ENCODE assay signal across 17 cellular contexts in the genomic region with DNA sequence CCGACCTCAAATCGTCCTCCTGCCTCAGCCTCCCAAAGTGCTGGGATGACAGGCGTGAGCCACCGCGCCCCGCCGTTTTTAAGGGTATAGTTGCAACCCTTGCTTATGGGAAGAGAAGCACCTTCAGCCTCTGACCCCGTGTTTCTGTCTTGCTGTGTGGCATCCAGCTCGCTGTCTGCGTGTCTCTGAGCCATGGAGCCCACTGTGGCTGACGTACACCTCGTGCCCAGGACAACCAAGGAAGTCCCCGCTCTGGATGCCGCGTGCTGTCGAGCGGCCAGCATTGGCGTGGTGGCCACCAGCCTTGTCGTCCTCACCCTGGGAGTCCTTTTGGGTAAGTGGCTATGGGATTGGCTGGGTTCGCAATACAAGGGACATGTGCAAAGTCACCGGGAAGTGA. TPM values are rescaled to one million over a fixed set of nuclear protein-coding genes. Genes with fewer than 3 reads are reported as not detected.
DNase-seq lines count a peak whose midpoint lies in the region; ATAC-seq, FAIRE-seq and TF ChIP-seq lines count a peak whose summit lies in the region.
"Had no signal": no experiment of that assay in that cellular context is flagged by ENCODE, and none has a peak within 500 bp of the region (broad histone marks: within the 10 kb centered on the region; RNA-seq: fewer than 3 reads in every experiment).

No MANE protein-coding gene starts in this region.

- no peak overlapping the region for H2AFZ ChIP-seq in HepG2 (ENCODE audit: low read length)
- 0 out of 2 replicates have a peak overlapping the region, but pooled peaks have one; percentile 44 for H2AFZ ChIP-seq in H1 (ENCODE audit: low read length)
- no peak overlapping the region for H2AFZ ChIP-seq in neuronal stem cell (ENCODE audit: low read length)
- H2AFZ ChIP-seq: GM23248 had no signal

- H3K36me3 ChIP-seq in HepG2 (replicated peaks in 1 of 2; ENCODE audit: control insufficient read depth in 1 of 2, insufficient read depth in 2 of 2, low read length in 2 of 2): no peaks in the 10 kb centered on the region
- no peaks in the 10 kb centered on the region for H3K36me3 ChIP-seq in right lobe of liver
- H3K36me3 ChIP-seq in H1 (ENCODE audit: control insufficient read depth in 2 of 4, insufficient read depth in 4 of 4, low read length in 3 of 4): no peaks in the 10 kb centered on the region
- no peaks in the 10 kb centered on the region for H3K36me3 ChIP-seq in neuronal stem cell (replicated peaks in 1 of 2; ENCODE audit: control insufficient read depth in 2 of 2, insufficient read depth in 2 of 2, low read length in 2 of 2)
- H3K36me3 ChIP-seq: BLaER1 treated with 17β-estradiol and CSF1 and Interleukin-3, amounts not matched to agents 10 nM and 100 nM; HAP-1 had no signal

- H3K27me3 ChIP-seq in HepG2 (ENCODE audit: control insufficient read depth in 1 of 2, insufficient read depth in 2 of 2, low read length in 2 of 2) (peaks cover 2 to 9% of the 10 kb centered on the region in 2 experiments; a peak in 3 of 5 replicates), right lobe of liver (no peaks in the 10 kb centered on the region), H1 (replicated peaks in 1 of 4; ENCODE audit: control insufficient read depth in 3 of 4, extremely low read depth in 1 of 4, insufficient read depth in 3 of 4, low read length in 3 of 4) (no peaks in the 10 kb centered on the region; a peak in 1 of 7 replicates), neuronal stem cell (ENCODE audit: control insufficient read depth in 3 of 3, insufficient read depth in 3 of 3, low read depth in 1 of 3, low read length in 3 of 3) (no peaks in the 10 kb centered on the region)

- no peak overlapping the region for H3K4me3 ChIP-seq in HepG2 (replicated peaks in 1 of 3; ENCODE audit: insufficient read depth in 1 of 3, low read depth in 2 of 3, low read length in 3 of 3)
- H3K4me3 ChIP-seq in right lobe of liver: no peak overlapping the region
- no peak overlapping the region for H3K4me3 ChIP-seq in H1 (ENCODE audit: extremely low read depth in 1 of 4, insufficient read depth in 2 of 4, low read depth in 3 of 4, low read length in 4 of 4)
- no peak overlapping the region for H3K4me3 ChIP-seq in neuronal stem cell (ENCODE audit: low read length in 2 of 2)
- H3K4me3 ChIP-seq: BLaER1 treated with 17β-estradiol and CSF1 and Interleukin-3, amounts not matched to agents 10 nM and 100 nM; GM12878; GM23248; HAP-1 had no signal

- no peak for DNase-seq in HepG2 (ENCODE audit: low spot score)
- no peak for DNase-seq in right lobe of liver
- no peak for DNase-seq in H1 (ENCODE audit: low read depth in 1 of 2, low spot score in 2 of 2)
- no peak for DNase-seq in neuronal stem cell (ENCODE audit: low spot score)
- DNase-seq in Calu3: no peak
- DNase-seq in NCI-H1436 treated with DMSO at 0.1 percent for 48 hours (lab: John Stamatoyannopoulos, UW): no peak
- DNase-seq in stimulated activated CD4-positive, alpha-beta T cell treated with anti-CD3 and anti-CD28 coated beads, Interleukin-15, amount 100 ng/mL, for 24 hours: no peak
- DNase-seq in SW480 (ENCODE audit: low spot score): no peak
- DNase-seq: 8988T; AML-193; CD4-positive, CD25-positive, alpha-beta regulatory T cell; DMS79; GM23248 had no signal

- H3K27ac ChIP-seq in HepG2 (ENCODE audit: extremely low read length, insufficient read depth, low read length) (no peak overlapping the region), right lobe of liver (no peak overlapping the region), H1 (ENCODE audit: low read depth, low read length) (no peak overlapping the region), neuronal stem cell (replicated peaks; ENCODE audit: low read length) (no peak overlapping the region)
- H3K27ac ChIP-seq: BLaER1 treated with 17β-estradiol and CSF1 and Interleukin-3, amounts not matched to agents 10 nM and 100 nM; GM23248; HL-60 had no signal

- no peak overlapping the region for H3K4me3 Mint-ChIP-seq in Calu3 (ENCODE audit: low read depth, unreplicated experiment)
- H3K4me3 Mint-ChIP-seq: CD4-positive, CD25-positive, alpha-beta regulatory T cell had no signal

- no peak overlapping the region for H3K27ac Mint-ChIP-seq in Calu3 (ENCODE audit: unreplicated experiment)
- H3K27ac Mint-ChIP-seq: CD4-positive, CD25-positive, alpha-beta regulatory T cell had no signal

- no peaks in the 10 kb centered on the region; the same call in 1 of the 2 replicates for H3K23me2 ChIP-seq in H1 (ENCODE audit: low read depth, low read length)

- H2BK12ac ChIP-seq in H1 (ENCODE audit: low read depth, low read length): peak overlapping the region; percentile 80; the same call in 1 of the 2 replicates
- peak overlapping the region; percentile 100 for H2BK12ac ChIP-seq in neuronal stem cell (ENCODE audit: low read length)

- TF ChIP-seq RAD21 in HepG2 (CRISPR knock-in tag; IDR thresholded peaks at IDR 0.05): no peak
- TF ChIP-seq RAD21 in H1 (IDR thresholded peaks at IDR 0.05 in 1 of 2, conservative IDR thresholded peaks at IDR 0.05 in 1 of 2; ENCODE audit: low read depth in 2 of 2, low read length in 2 of 2): no peak

- CTCF ChIA-PET in HepG2 (lab: Yijun Ruan, JAX; ENCODE audit: low intra/inter-chr PET ratio, low total read pairs): no interaction called here
- CTCF ChIA-PET in H1 (lab: Charles Lee; ENCODE audit: partially characterized antibody): interaction anchor here (0.7 to 1.8 kb wide), 7 partner anchors 57 to 247 kb away, joined by 3 to 8 read pairs (median 4); no protein-coding TSS in a partner anchor
- CTCF ChIA-PET in Calu3 (lab: Charles Lee): interaction anchor here (0.7 kb wide), 1 partner anchor 1791 kb away, joined by 3 read pairs; no protein-coding TSS in a partner anchor

- no peak overlapping the region for H3K23ac ChIP-seq in H1 (ENCODE audit: insufficient read length)
- H3K23ac ChIP-seq in neuronal stem cell (ENCODE audit: low read depth, low read length, poor library complexity): peak overlapping the region; percentile 78

- H3K9ac ChIP-seq in HepG2 (ENCODE audit: insufficient read depth, low read depth, low read length) (no peak overlapping the region), H1 (replicated peaks in 1 of 4; ENCODE audit: extremely low read depth in 1 of 4, low read depth in 3 of 4, low read length in 3 of 4) (no peak overlapping the region), neuronal stem cell (ENCODE audit: low read depth, low read length, poor library complexity) (no peak overlapping the region)
- H3K9ac ChIP-seq: BLaER1 treated with 17β-estradiol and CSF1 and Interleukin-3, amounts not matched to agents 10 nM and 100 nM; GM23248 had no signal

- no peak for TF ChIP-seq EP300 in HepG2 (IDR thresholded peaks at IDR 0.05; ENCODE audit: low read depth in 2 of 2, low read length in 2 of 2)
- no peak for TF ChIP-seq EP300 in HepG2 (CRISPR knock-in tag; IDR thresholded peaks at IDR 0.05; ENCODE audit: borderline replicate concordance)
- TF ChIP-seq EP300 in H1 (IDR thresholded peaks at IDR 0.05; ENCODE audit: borderline replicate concordance in 1 of 2, low read depth in 2 of 2, low read length in 2 of 2): no peak

- in situ Hi-C loops in HepG2 (cut with HindIII; ENCODE audit: extremely low pct_ligation_motif_present, low pct_unique_long_range_greater_than_20kb): no loop called here

- H3K9me3 Mint-ChIP-seq in Calu3 (ENCODE audit: low read depth, unreplicated experiment): no peaks in the 10 kb centered on the region
- H3K9me3 Mint-ChIP-seq: CD4-positive, CD25-positive, alpha-beta regulatory T cell had no signal

- no peak overlapping the region; the same call in 1 of the 2 replicates for H3K18ac ChIP-seq in H1 (ENCODE audit: extremely low read depth, low read length)
- H3K18ac ChIP-seq in neuronal stem cell (ENCODE audit: low read length): no peak overlapping the region

- H3K14ac ChIP-seq in H1 (ENCODE audit: insufficient read length): no peak overlapping the region
- peak overlapping the region; percentile 63 for H3K14ac ChIP-seq in neuronal stem cell (ENCODE audit: low read length)

- ATAC-seq in HepG2 (no peak), right lobe of liver (no peak)
- ATAC-seq: GM12878 had no signal

- H3K79me2 ChIP-seq in HepG2 (ENCODE audit: insufficient read depth, low read length) (no peaks in the 10 kb centered on the region), H1 (ENCODE audit: control insufficient read depth in 1 of 2, insufficient read depth in 2 of 2, low read length in 2 of 2) (no peaks in the 10 kb centered on the region)

- H3K4me1 ChIP-seq in HepG2 (ENCODE audit: insufficient read depth, low read length) (peaks cover 42% of the 10 kb centered on the region), right lobe of liver (peaks cover 0 to 3% (median 0%) of the 10 kb centered on the region in 4 donors), H1 (replicated peaks in 1 of 4; ENCODE audit: control insufficient read depth in 3 of 4, insufficient read depth in 4 of 4, low read length in 3 of 4) (peaks cover 0 to 2% (median 0%) of the 10 kb centered on the region in 4 experiments; a peak in 3 of 7 replicates), neuronal stem cell (ENCODE audit: control insufficient read depth in 2 of 2, insufficient read depth in 1 of 2, low read depth in 1 of 2, low read length in 2 of 2) (peaks cover 0 to 4% of the 10 kb centered on the region in 2 donors)

- H3K4ac ChIP-seq in H1 (replicated peaks; ENCODE audit: insufficient read length, low read depth, low read length): no peak overlapping the region
- no peak overlapping the region for H3K4ac ChIP-seq in neuronal stem cell (ENCODE audit: low read length)

- H3K79me1 ChIP-seq in H1 (ENCODE audit: low read depth, low read length) (no peaks in the 10 kb centered on the region), neuronal stem cell (ENCODE audit: low read depth, low read length) (no peaks in the 10 kb centered on the region)

- H3K27me3 Mint-ChIP-seq in Calu3 (ENCODE audit: unreplicated experiment): peaks cover 11% of the 10 kb centered on the region

- 0 out of 2 replicates have a peak overlapping the region, but pooled peaks have one; percentile 21 for H2BK20ac ChIP-seq in H1 (ENCODE audit: low read length)

- peaks cover 7% of the 10 kb centered on the region for H3K36me3 Mint-ChIP-seq in Calu3 (ENCODE audit: insufficient read depth, unreplicated experiment)
- H3K36me3 Mint-ChIP-seq: CD4-positive, CD25-positive, alpha-beta regulatory T cell had no signal

- no peak overlapping the region for H4K8ac ChIP-seq in H1 (ENCODE audit: extremely low read depth, insufficient read depth, low read length)
- H4K8ac ChIP-seq in neuronal stem cell (ENCODE audit: low read depth, low read length): no peak overlapping the region

- BruUV-seq in HepG2 (replicated peaks; lab: Mats Ljungman, UMichigan): no TSS peak
- BruUV-seq in Calu3 (replicated peaks; lab: Mats Ljungman, UMichigan): no TSS peak

- H4K5ac ChIP-seq in H1 (ENCODE audit: insufficient read length, low read depth, low read length): no peak overlapping the region

- intact Hi-C loops in HepG2 (cut with micrococcal nuclease; ENCODE audit: unreplicated experiment) (no loop called here), right lobe of liver (cut with DNase I) (loop anchor here in 1 of 2 donors (10.0 kb wide), 1 partner anchor 55 kb away; no protein-coding TSS in a partner anchor), Calu3 (cut with micrococcal nuclease; ENCODE audit: unreplicated experiment) (no loop called here)

- H3K9me3 ChIP-seq in HepG2 (ENCODE audit: low read length) (no peaks in the 10 kb centered on the region), right lobe of liver (no peaks in the 10 kb centered on the region), H1 (ENCODE audit: insufficient read depth in 2 of 2, low read depth in 1 of 2, low read length in 1 of 2) (no peaks in the 10 kb centered on the region), neuronal stem cell (replicated peaks in 1 of 2; ENCODE audit: control insufficient read depth in 2 of 2, insufficient read depth in 1 of 2, low read depth in 1 of 2, low read length in 2 of 2) (no peaks in the 10 kb centered on the region)

- FAIRE-seq in HepG2 (lab: Jason Lieb, UNC) (no peak), H1 (lab: Jason Lieb, UNC) (no peak)
- FAIRE-seq: GM12878 had no signal

- TF ChIP-seq CTCF in HepG2 (CRISPR knock-in tag; IDR thresholded peaks at IDR 0.05) (no peak), right lobe of liver (IDR thresholded peaks at IDR 0.05) (no peak), H1 (IDR thresholded peaks at IDR 0.05; ENCODE audit: control extremely low read depth in 1 of 3, insufficient read depth in 1 of 3, low read depth in 1 of 3, low read length in 3 of 3) (no peak), Calu3 (IDR thresholded peaks at IDR 0.05; ENCODE audit: unreplicated experiment) (no peak)

- H3K56ac ChIP-seq in H1 (replicated peaks; ENCODE audit: insufficient read length, low read depth, low read length): no peak overlapping the region

- H2AK5ac ChIP-seq in H1 (ENCODE audit: low read depth, low read length) (no peak overlapping the region), neuronal stem cell (ENCODE audit: low read depth, low read length) (peak overlapping the region; percentile 91)

- H2BK15ac ChIP-seq in H1 (ENCODE audit: low read length): no peak overlapping the region; the same call in 1 of the 2 replicates
- peak overlapping the region; percentile 62 for H2BK15ac ChIP-seq in neuronal stem cell (ENCODE audit: low read length)

- TF ChIP-seq POLR2A in HepG2 (IDR thresholded peaks at IDR 0.05; ENCODE audit: insufficient read depth in 1 of 2, low read depth in 2 of 2, low read length in 2 of 2) (no peak), right lobe of liver (IDR thresholded peaks at IDR 0.05) (no peak), H1 (IDR thresholded peaks at IDR 0.05; ENCODE audit: control extremely low read depth in 1 of 2, low read depth in 2 of 2, low read length in 2 of 2) (no peak)

- WGBS in HepG2 (ENCODE audit: low lambda C conversion rate): 69% methylated on average over 21 of the region's 21 CpGs
- 65% methylated on average over 8 of the region's 21 CpGs for WGBS in right lobe of liver (ENCODE audit: insufficient coverage, low coverage, low lambda C conversion rate, missing lambda C conversion rate)
- WGBS in H1 (ENCODE audit: extremely low coverage in 1 of 2, insufficient coverage in 1 of 2, insufficient read length in 1 of 2, insufficient replicate concordance in 2 of 2, low coverage in 1 of 2, low lambda C conversion rate in 2 of 2, missing lambda C conversion rate in 1 of 2), 2 experiments: 88% methylated on average over 21 of the region's 21 CpGs; no CpG with 5 or more reads in 1 of the 2 experiments
- WGBS in neuronal stem cell (ENCODE audit: extremely low coverage in 2 of 2, insufficient read length in 2 of 2, insufficient replicate concordance in 1 of 2), 2 donors: no CpG with 5 or more reads among the region's 21 CpGs

- POLR2A ChIA-PET in HepG2 (lab: Yijun Ruan, JAX): no interaction called here
- POLR2A ChIA-PET in H1 (lab: Charles Lee; ENCODE audit: partially characterized antibody): interaction anchor here (0.7 to 1.0 kb wide), 2 partner anchors 23 to 87 kb away, joined by 3 read pairs; a partner anchor contains a TSS

- no peak overlapping the region for H2BK120ac ChIP-seq in H1 (replicated peaks; ENCODE audit: low read depth, low read length)
- no peak overlapping the region for H2BK120ac ChIP-seq in neuronal stem cell (ENCODE audit: low read depth, low read length)

- peaks cover 8% of the 10 kb centered on the region for H3K4me1 Mint-ChIP-seq in Calu3 (ENCODE audit: low read depth, unreplicated experiment)

- H3K4me2 ChIP-seq in HepG2 (ENCODE audit: low read depth, low read length): no peak overlapping the region
- H3K4me2 ChIP-seq in H1 (ENCODE audit: insufficient read depth in 1 of 2, low read depth in 2 of 2, low read length in 2 of 2): no peak overlapping the region
- H3K4me2 ChIP-seq in neuronal stem cell (ENCODE audit: insufficient read depth, low read length, poor library complexity, severe bottlenecking): no peak overlapping the region
- H3K4me2 ChIP-seq: BLaER1 treated with 17β-estradiol and CSF1 and Interleukin-3, amounts not matched to agents 10 nM and 100 nM had no signal

- H2BK5ac ChIP-seq in H1 (ENCODE audit: low read depth, low read length) (no peak overlapping the region), neuronal stem cell (ENCODE audit: low read length) (no peak overlapping the region)

- peak overlapping the region; percentile 11 for H4K91ac ChIP-seq in H1 (replicated peaks; ENCODE audit: insufficient read length, low read length)
- no peak overlapping the region for H4K91ac ChIP-seq in neuronal stem cell (ENCODE audit: low read depth, low read length, poor library complexity)

- no peaks in the 10 kb centered on the region for H4K20me1 ChIP-seq in HepG2 (ENCODE audit: insufficient read depth, low read length)
- no peaks in the 10 kb centered on the region for H4K20me1 ChIP-seq in H1 (replicated peaks in 1 of 2; ENCODE audit: control insufficient read depth in 1 of 2, insufficient read depth in 2 of 2, low read length in 2 of 2)
- H4K20me1 ChIP-seq: BLaER1 treated with 17β-estradiol and CSF1 and Interleukin-3, amounts not matched to agents 10 nM and 100 nM had no signal

RNA-seq across cellular contexts. Expression of a gene that starts 29.5 kb away (rescaled TPM):
- 1.4 and 2.5 TPM in 2 replicates for total RNA-seq in HepG2 (2016; rRNA removed; fragmentation: Illumina TruSeq; extraction: Trizol)
- 0.62 and 1.7 TPM in 2 replicates for total RNA-seq in HepG2 (2016; cell fraction: cytosol; rRNA removed; fragmentation: Illumina TruSeq; extraction: Trizol; ENCODE audit: low read depth)
- 1.4 and 2.0 TPM in 2 replicates for total RNA-seq in HepG2 (2016; cell fraction: insoluble cytoplasmic fraction; rRNA removed; fragmentation: Illumina TruSeq; extraction: Trizol)
- total RNA-seq in HepG2 (2016; cell fraction: membrane; rRNA removed; fragmentation: Illumina TruSeq; extraction: Trizol): 0.99 and 1.0 TPM in 2 replicates
- total RNA-seq in HepG2 (2016; cell fraction: nucleus; rRNA removed; fragmentation: Illumina TruSeq; extraction: Trizol): 0.81 and 3.7 TPM in 2 replicates
- 5.2 and 11.1 TPM in 2 replicates for polyA plus RNA-seq in HepG2 (2011; rRNA removed)
- 2.1 and 2.3 TPM in 2 replicates for polyA plus RNA-seq in HepG2 (2011; cell fraction: cytosol; rRNA removed)
- 54.9 and 71.6 TPM in 2 replicates for polyA plus RNA-seq in HepG2 (2011; cell fraction: nucleus; rRNA removed)
- polyA plus RNA-seq in HepG2 (2012): 5.1 and 14.1 TPM in 2 replicates
- 0.45 and 0.55 TPM in 2 replicates for polyA plus RNA-seq in HepG2 (2016; cell fraction: cytosol; fragmentation: Illumina TruSeq; extraction: Trizol; ENCODE audit: low read depth)
- 1.1 and 1.2 TPM in 2 replicates for polyA plus RNA-seq in HepG2 (2016; cell fraction: insoluble cytoplasmic fraction; fragmentation: Illumina TruSeq; extraction: Trizol; ENCODE audit: low read depth)
- 0.57 and 0.72 TPM in 2 replicates for polyA plus RNA-seq in HepG2 (2016; cell fraction: membrane; fragmentation: Illumina TruSeq; extraction: Trizol; ENCODE audit: low read depth)
- polyA plus RNA-seq in HepG2 (2016; cell fraction: nucleus; fragmentation: Illumina TruSeq; extraction: Trizol; ENCODE audit: insufficient read depth, low read depth): 3.4 and 5.2 TPM in 2 replicates
- 4.8 TPM in 1 of 2 replicates, not detected in the other for polyA minus RNA-seq in HepG2 (2011; rRNA and poly(A)+ RNA removed; ENCODE audit: low replicate concordance)
- polyA minus RNA-seq in HepG2 (2011; cell fraction: cytosol; rRNA and poly(A)+ RNA removed): 1.7 and 2.6 TPM in 2 replicates
- polyA minus RNA-seq in HepG2 (2011; cell fraction: nucleus; rRNA and poly(A)+ RNA removed): 10.8 and 12.4 TPM in 2 replicates
- 1 to 10 TPM in 3 of 6 experiments, under 1 TPM in 3; 0.12 to 6.7 (median 2.9) TPM for total RNA-seq in right lobe of liver
- total RNA-seq in H1 (2021; fragmentation: NEBNext Ultra II Directional; extraction: Animal tissue kit (Norgen Biotek cat#: 25700)): 0.19 and 0.33 TPM in 2 replicates
- polyA plus RNA-seq in H1 (2011; rRNA removed): 0.15 and 0.33 TPM in 2 replicates
- polyA plus RNA-seq in H1 (2011; cell fraction: cytosol; rRNA removed): 0.44 TPM
- polyA plus RNA-seq in H1 (2011; cell fraction: nucleus; rRNA removed): 3.6 TPM
- polyA plus RNA-seq in H1 (2012, experiment 1 of 2): 0.46 to 0.84 TPM (median 0.66 TPM) in 4 replicates
- 0.12 TPM for polyA plus RNA-seq in H1 (2012, experiment 2 of 2)
- polyA plus RNA-seq in H1 (2013, experiment 1 of 2): 0.08 TPM
- polyA plus RNA-seq in H1 (2013, experiment 2 of 2): 0.09 TPM
- 0.10 and 0.32 TPM in 2 replicates for polyA minus RNA-seq in H1 (2011; rRNA and poly(A)+ RNA removed)
- polyA minus RNA-seq in H1 (2011; cell fraction: cytosol; rRNA and poly(A)+ RNA removed): 0.37 TPM
- polyA minus RNA-seq in H1 (2011; cell fraction: nucleus; rRNA and poly(A)+ RNA removed): 1.1 TPM
- 0.04 TPM for polyA plus RNA-seq in neuronal stem cell (2013, experiment 1 of 2)
- 0.03 TPM for polyA plus RNA-seq in neuronal stem cell (2013, experiment 2 of 2)
- not detected in 2 replicates for total RNA-seq in Calu3 (2022)
- total RNA-seq: GM12878, GM23248 had no signal
- polyA plus RNA-seq: CD4-positive, CD25-positive, alpha-beta regulatory T cell had no signal

RNA-seq across cellular contexts. Expression of a gene that starts 37.8 kb away (rescaled TPM):
- total RNA-seq in HepG2 (2016; rRNA removed; fragmentation: Illumina TruSeq; extraction: Trizol) (108 and 116 TPM in 2 replicates), right lobe of liver (10 to 100 TPM; 35.5 to 59.8 (median 51.1) TPM), Calu3 (2022) (75.8 and 81.8 TPM in 2 replicates)
- total RNA-seq in HepG2 (2016; cell fraction: cytosol; rRNA removed; fragmentation: Illumina TruSeq; extraction: Trizol; ENCODE audit: low read depth): 78.9 and 87.4 TPM in 2 replicates
- total RNA-seq in HepG2 (2016; cell fraction: insoluble cytoplasmic fraction; rRNA removed; fragmentation: Illumina TruSeq; extraction: Trizol): 115 and 120 TPM in 2 replicates
- 123 and 146 TPM in 2 replicates for total RNA-seq in HepG2 (2016; cell fraction: membrane; rRNA removed; fragmentation: Illumina TruSeq; extraction: Trizol)
- 37.3 and 42.3 TPM in 2 replicates for total RNA-seq in HepG2 (2016; cell fraction: nucleus; rRNA removed; fragmentation: Illumina TruSeq; extraction: Trizol)
- polyA plus RNA-seq in HepG2 (2011; rRNA removed) (48.4 and 62.5 TPM in 2 replicates), H1 (2011; rRNA removed) (270 and 410 TPM in 2 replicates)
- polyA plus RNA-seq in HepG2 (2011; cell fraction: cytosol; rRNA removed): 60.7 and 102 TPM in 2 replicates
- 41.6 and 44.7 TPM in 2 replicates for polyA plus RNA-seq in HepG2 (2011; cell fraction: nucleus; rRNA removed)
- polyA plus RNA-seq in HepG2 (2012): 50.3 and 65.0 TPM in 2 replicates
- 94.9 and 117 TPM in 2 replicates for polyA plus RNA-seq in HepG2 (2016; cell fraction: cytosol; fragmentation: Illumina TruSeq; extraction: Trizol; ENCODE audit: low read depth)
- 117 and 124 TPM in 2 replicates for polyA plus RNA-seq in HepG2 (2016; cell fraction: insoluble cytoplasmic fraction; fragmentation: Illumina TruSeq; extraction: Trizol; ENCODE audit: low read depth)
- 122 and 128 TPM in 2 replicates for polyA plus RNA-seq in HepG2 (2016; cell fraction: membrane; fragmentation: Illumina TruSeq; extraction: Trizol; ENCODE audit: low read depth)
- 84.2 and 86.9 TPM in 2 replicates for polyA plus RNA-seq in HepG2 (2016; cell fraction: nucleus; fragmentation: Illumina TruSeq; extraction: Trizol; ENCODE audit: insufficient read depth, low read depth)
- 23.6 and 42.8 TPM in 2 replicates for polyA minus RNA-seq in HepG2 (2011; rRNA and poly(A)+ RNA removed; ENCODE audit: low replicate concordance)
- 18.8 and 24.2 TPM in 2 replicates for polyA minus RNA-seq in HepG2 (2011; cell fraction: cytosol; rRNA and poly(A)+ RNA removed)
- polyA minus RNA-seq in HepG2 (2011; cell fraction: nucleus; rRNA and poly(A)+ RNA removed): 17.2 and 19.7 TPM in 2 replicates
- 275 and 277 TPM in 2 replicates for total RNA-seq in H1 (2021; fragmentation: NEBNext Ultra II Directional; extraction: Animal tissue kit (Norgen Biotek cat#: 25700))
- polyA plus RNA-seq in H1 (2011; cell fraction: cytosol; rRNA removed): 254 TPM
- 186 TPM for polyA plus RNA-seq in H1 (2011; cell fraction: nucleus; rRNA removed)
- 148 to 224 TPM (median 214 TPM) in 4 replicates for polyA plus RNA-seq in H1 (2012, experiment 1 of 2)
- 148 TPM for polyA plus RNA-seq in H1 (2012, experiment 2 of 2)
- polyA plus RNA-seq in H1 (2013, experiment 1 of 2): 160 TPM
- polyA plus RNA-seq in H1 (2013, experiment 2 of 2): 179 TPM
- 17.5 and 28.6 TPM in 2 replicates for polyA minus RNA-seq in H1 (2011; rRNA and poly(A)+ RNA removed)
- polyA minus RNA-seq in H1 (2011; cell fraction: cytosol; rRNA and poly(A)+ RNA removed): 87.3 TPM
- 60.6 TPM for polyA minus RNA-seq in H1 (2011; cell fraction: nucleus; rRNA and poly(A)+ RNA removed)
- polyA plus RNA-seq in neuronal stem cell (2013, experiment 1 of 2): 75.3 TPM
- polyA plus RNA-seq in neuronal stem cell (2013, experiment 2 of 2): 72.7 TPM
